ENCODE assay signal across 8 cellular contexts in genomic region chr3:157160652-157161480, GRCh38. TPM values are rescaled to one million over a fixed set of nuclear protein-coding genes. Genes with fewer than 3 reads are reported as not detected.
DNase-seq lines count a peak whose midpoint lies in the region; FAIRE-seq and TF ChIP-seq lines count a peak whose summit lies in the region.

No MANE protein-coding gene starts in this region.

- intact Hi-C loops in kidney (cut with DNase I), result no loop called here

- TF ChIP-seq CTCF in cardiac fibroblast (IDR thresholded peaks at IDR 0.05; ENCODE audit: low read depth, low read length) (no peak), kidney (IDR thresholded peaks at IDR 0.05; ENCODE audit: borderline replicate concordance, extremely low read depth, insufficient read depth) (no peak)

- peaks cover 17 to 28% of the 10 kb centered on the region in 2 donors for H3K4me1 ChIP-seq in kidney (ENCODE audit: control insufficient read depth in 1 of 2, insufficient read depth in 1 of 2, low read depth in 1 of 2, low read length in 2 of 2)

- H3K9me3 ChIP-seq in MG63, result no peaks in the 10 kb centered on the region
- H3K9me3 ChIP-seq in kidney (ENCODE audit: control insufficient read depth in 1 of 2, low read length in 2 of 2), result no peaks in the 10 kb centered on the region

- POLR2A ChIA-PET in HEK293T (lab: Yijun Ruan, JAX), result interaction anchor here (0.6 to 3.6 kb wide), 13 partner anchors 8 to 1410 kb away, joined by 3 to 125 read pairs (median 3); partner anchors contain the start of genes MLF1 and RSRC1

- H3K27me3 ChIP-seq in MG63, result no peaks in the 10 kb centered on the region

- peak overlapping the region; percentile 99 to 100 for H3K9ac ChIP-seq in kidney (ENCODE audit: low read length in 2 of 2)

- H3K27ac ChIP-seq in kidney (ENCODE audit: low read depth in 2 of 2, low read length in 2 of 2), result peak overlapping the region; percentile 100

- H3K4me3 ChIP-seq in MG63, result peak overlapping the region; percentile 95
- H3K4me3 ChIP-seq in cardiac fibroblast (replicated peaks in 1 of 2; ENCODE audit: low read depth in 2 of 2, low read length in 2 of 2), result peak overlapping the region; percentile 77 to 90
- peak overlapping the region; percentile 77 to 96 for H3K4me3 ChIP-seq in kidney (ENCODE audit: low read length in 2 of 2)

- no peak for FAIRE-seq in kidney (lab: Jason Lieb, UNC)

- CTCF ChIA-PET in HEK293T (lab: Yijun Ruan, JAX), result no interaction called here

- H3K36me3 ChIP-seq in MG63, result peaks cover 40% of the 10 kb centered on the region
- H3K36me3 ChIP-seq in kidney (ENCODE audit: control insufficient read depth in 1 of 2, insufficient read depth in 2 of 2, low read length in 2 of 2), result peaks cover 14 to 29% of the 10 kb centered on the region in 2 donors

- DNase-seq in NCI-H446 (lab: John Stamatoyannopoulos, UW) (peak; percentile 63 to 65), NCI-H446 treated with DMSO at 0.1 percent for 48 hours (lab: John Stamatoyannopoulos, UW) (no peak), HEK293T (ENCODE audit: extremely low spot score) (peak; percentile 32), MG63 (peak; percentile 86), SW480 (ENCODE audit: low spot score) (peak; percentile 89), cardiac fibroblast (ENCODE audit: low read depth in 2 of 2) (peak; percentile 97 to 98), kidney (peak; percentile 95)
- DNase-seq in stimulated activated CD4-positive, alpha-beta T cell treated with anti-CD3 and anti-CD28 coated beads, Interleukin-1b, Interleukin-23, amount 100 ng/mL, for 24 hours (ENCODE audit: low read depth in 4 of 4, low spot score in 1 of 4), result peak in 3 of 4 experiments; percentile 46 to 52 (median 46)

TF ChIP-seq in HEK293T, 16 proteins besides CTCF, POLR2A, EP300 and RAD21:
- TF ChIP-seq SUZ12 (IDR thresholded peaks at IDR 0.05) (no peak), HDGF (IDR thresholded peaks at IDR 0.05; ENCODE audit: borderline replicate concordance) (no peak), L3MBTL2 (conservative IDR thresholded peaks at IDR 0.05) (peak; percentile 11; the same call in 1 of the 2 replicates)

RNA-seq across cellular contexts. Expression of gene CCNL1, which starts 0.9 kb away (rescaled TPM):
- total RNA-seq in MG63 (2014; rRNA removed; shearing (Covaris generic); ENCODE audit: low replicate concordance), result 51.8 and 68.8 TPM in 2 replicates
- total RNA-seq in kidney, result 104 TPM
- 41.7 TPM for polyA plus RNA-seq in kidney (ENCODE audit: insufficient read depth, low read depth, low replicate concordance)
